Comparison of ENCODE assay signal across 20 cellular contexts in genomic region chr6:97067045-97067444, GRCh38.
DNase-seq lines count a peak whose midpoint lies in the region; ATAC-seq and TF ChIP-seq lines count a peak whose summit lies in the region.
"Had no signal": no experiment of that assay in that cellular context is flagged by ENCODE, and none has a peak within 500 bp of the region (broad histone marks: within the 10 kb centered on the region; RNA-seq: fewer than 3 reads in every experiment).

No MANE protein-coding gene starts in this region.

- TF ChIP-seq CTCF in transverse colon (IDR thresholded peaks at IDR 0.05) (no peak), gastroesophageal sphincter (IDR thresholded peaks at IDR 0.05) (no peak)

- peaks cover 6% of the 10 kb centered on the region for H3K27me3 Mint-ChIP-seq in T-helper 17 cell
- H3K27me3 Mint-ChIP-seq: activated CD4-positive, alpha-beta memory T cell treated with anti-CD3 and anti-CD28 coated beads, Interleukin-2, amount 10 ng/mL, durations not matched to agents 7 days and 5 days; activated naive CD4-positive, alpha-beta T cell treated with anti-CD3 and anti-CD28 coated beads, Interleukin-2, amount 50 U/mL, for 24 hours; activated T-cell treated with anti-CD3 and anti-CD28 coated beads, Interleukin-2, amount 50 U/mL, for 24 hours had no signal

- no peak overlapping the region for H3K27ac ChIP-seq in transverse colon
- H3K27ac ChIP-seq in gastroesophageal sphincter: no peak overlapping the region
- H3K27ac ChIP-seq: body of pancreas, coronary artery, right atrium auricular region had no signal

- peak overlapping the region; percentile 34 for H3K27ac Mint-ChIP-seq in T-helper 17 cell
- H3K27ac Mint-ChIP-seq: activated CD4-positive, alpha-beta memory T cell treated with anti-CD3 and anti-CD28 coated beads, Interleukin-2, amount 10 ng/mL, durations not matched to agents 7 days and 5 days; activated naive CD4-positive, alpha-beta T cell treated with anti-CD3 and anti-CD28 coated beads, Interleukin-2, amount 50 U/mL, for 24 hours; activated T-cell treated with anti-CD3 and anti-CD28 coated beads, Interleukin-2, amount 50 U/mL, for 24 hours had no signal

- ATAC-seq in GM18858 (IDR thresholded peaks at IDR 0.05; ENCODE audit: unreplicated experiment) (peak; percentile 39), GM21360 (IDR thresholded peaks at IDR 0.05; ENCODE audit: unreplicated experiment) (peak; percentile 52), HG02798 (IDR thresholded peaks at IDR 0.05; ENCODE audit: poor library complexity, unreplicated experiment) (peak; percentile 56), T-helper 17 cell (no peak), HG02759 (IDR thresholded peaks at IDR 0.05; ENCODE audit: unreplicated experiment) (no peak), gastroesophageal sphincter (no peak)
- ATAC-seq: body of pancreas, left cardiac atrium had no signal

- in situ Hi-C loops in transverse colon (cut with MboI; ENCODE audit: low pct_ligation_motif_present in 1 of 4, low pct_unique_long_range_greater_than_20kb in 1 of 4, low sequenced_read_pairs in 3 of 4): loop anchor here in 3 of 4 donors (10.0 to 25.0 kb wide), 2 partner anchors 320 to 328 kb away; no protein-coding TSS in a partner anchor

- intact Hi-C loops in transverse colon (cut with DNase I; ENCODE audit: low total_unique reads): no loop called here

- H3K4me1 ChIP-seq in transverse colon (no peaks in the 10 kb centered on the region), gastroesophageal sphincter (no peaks in the 10 kb centered on the region)
- H3K4me1 ChIP-seq: body of pancreas, right atrium auricular region had no signal

- no peak for DNase-seq in T-helper 17 cell
- no peak for DNase-seq in cerebellum (ENCODE audit: low spot score)
- no peak for DNase-seq in transverse colon
- DNase-seq: activated CD4-positive, alpha-beta memory T cell treated with anti-CD3 and anti-CD28 coated beads, Interleukin-2, amount 10 ng/mL, durations not matched to agents 7 days and 5 days; activated T-cell treated with anti-CD3 and anti-CD28 coated beads, Interleukin-2, amount 50 U/mL, for 24 hours; body of pancreas; DMS53; left cardiac atrium; NCI-H1694; nucleus accumbens; stimulated activated CD4-positive, alpha-beta T cell treated with anti-CD3 and anti-CD28 coated beads, Interleukin-15, amount 100 ng/mL, for 24 hours; stimulated activated naive CD4-positive, alpha-beta T cell treated with Interleukin-2 at 50 U/mL for 16 hours had no signal

- H3K4me3 ChIP-seq in transverse colon: no peak overlapping the region
- no peak overlapping the region for H3K4me3 ChIP-seq in gastroesophageal sphincter
- H3K4me3 ChIP-seq: body of pancreas, coronary artery, right atrium auricular region had no signal

- 75% methylated on average over 2 of the region's 2 CpGs; no CpG with 5 or more reads in 1 of the 2 donors for WGBS in transverse colon (ENCODE audit: low coverage in 1 of 2), 2 donors
- 22% methylated on average over 2 of the region's 2 CpGs; no CpG with 5 or more reads in 1 of the 2 donors for WGBS in gastroesophageal sphincter (ENCODE audit: low coverage in 1 of 2), 2 donors

- H3K36me3 ChIP-seq in transverse colon (no peaks in the 10 kb centered on the region), gastroesophageal sphincter (no peaks in the 10 kb centered on the region)
- H3K36me3 ChIP-seq: right atrium auricular region had no signal

- peaks cover 2% of the 10 kb centered on the region for H3K4me1 Mint-ChIP-seq in T-helper 17 cell
- H3K4me1 Mint-ChIP-seq: activated naive CD4-positive, alpha-beta T cell treated with anti-CD3 and anti-CD28 coated beads, Interleukin-2, amount 50 U/mL, for 24 hours had no signal

- TF ChIP-seq POLR2A in transverse colon (IDR thresholded peaks at IDR 0.05): no peak
- no peak for TF ChIP-seq POLR2A in gastroesophageal sphincter (IDR thresholded peaks at IDR 0.05)

- no peak overlapping the region for H3K4me3 Mint-ChIP-seq in T-helper 17 cell
- H3K4me3 Mint-ChIP-seq: activated CD4-positive, alpha-beta memory T cell treated with anti-CD3 and anti-CD28 coated beads, Interleukin-2, amount 10 ng/mL, durations not matched to agents 7 days and 5 days; activated naive CD4-positive, alpha-beta T cell treated with anti-CD3 and anti-CD28 coated beads, Interleukin-2, amount 50 U/mL, for 24 hours; activated T-cell treated with anti-CD3 and anti-CD28 coated beads, Interleukin-2, amount 50 U/mL, for 24 hours had no signal

- H3K27me3 ChIP-seq in transverse colon (no peaks in the 10 kb centered on the region), gastroesophageal sphincter (peaks cover 7% of the 10 kb centered on the region)
- H3K27me3 ChIP-seq: body of pancreas, right atrium auricular region had no signal

- no peaks in the 10 kb centered on the region for H3K9me3 ChIP-seq in T-helper 17 cell (ENCODE audit: control insufficient read depth, low read length, poor library complexity, severe bottlenecking)
- no peaks in the 10 kb centered on the region for H3K9me3 ChIP-seq in transverse colon
- H3K9me3 ChIP-seq in gastroesophageal sphincter: no peaks in the 10 kb centered on the region
- H3K9me3 ChIP-seq: body of pancreas, right atrium auricular region had no signal

- TF ChIP-seq EP300 in transverse colon (IDR thresholded peaks at IDR 0.05; ENCODE audit: low read depth) (no peak), gastroesophageal sphincter (IDR thresholded peaks at IDR 0.05) (no peak)

- peaks cover 3% of the 10 kb centered on the region for H3K36me3 Mint-ChIP-seq in T-helper 17 cell (ENCODE audit: low read depth)
- H3K36me3 Mint-ChIP-seq: activated naive CD4-positive, alpha-beta T cell treated with anti-CD3 and anti-CD28 coated beads, Interleukin-2, amount 50 U/mL, for 24 hours had no signal

Comparison
In these comparisons a context has a peak if more than half of its experiments do, and no peak if none do; other contexts are left out.
1. ATAC-seq: peak in GM18858 (single experiment), GM21360 (single experiment) and HG02798 (single experiment); none in T-helper 17 cell (single experiment), HG02759 (single experiment) and gastroesophageal sphincter (single experiment).